Comparison of ENCODE assay signal across 1 cellular context in genomic region chr14:103562135-103562384, GRCh38.
TF ChIP-seq lines count a peak whose summit lies in the region.

No MANE protein-coding gene starts in this region.

TF ChIP-seq in H1, 55 proteins besides CTCF, POLR2A, EP300 and RAD21:
- TF ChIP-seq SIN3A (conservative IDR thresholded peaks at IDR 0.05 in 1 of 2, IDR thresholded peaks at IDR 0.05 in 1 of 2; ENCODE audit: low read depth in 1 of 2, low read length in 2 of 2) (0 out of 4 replicates have a peak, but pooled peaks of 1 of the 2 experiments have one; percentile 9), FOSL1 (IDR thresholded peaks at IDR 0.05; ENCODE audit: insufficient read depth, low read depth, low read length) (no peak), ATF2 (IDR thresholded peaks at IDR 0.05; ENCODE audit: low read length) (no peak)
